ENCODE assay signal across 18 cellular contexts in the genomic region with DNA sequence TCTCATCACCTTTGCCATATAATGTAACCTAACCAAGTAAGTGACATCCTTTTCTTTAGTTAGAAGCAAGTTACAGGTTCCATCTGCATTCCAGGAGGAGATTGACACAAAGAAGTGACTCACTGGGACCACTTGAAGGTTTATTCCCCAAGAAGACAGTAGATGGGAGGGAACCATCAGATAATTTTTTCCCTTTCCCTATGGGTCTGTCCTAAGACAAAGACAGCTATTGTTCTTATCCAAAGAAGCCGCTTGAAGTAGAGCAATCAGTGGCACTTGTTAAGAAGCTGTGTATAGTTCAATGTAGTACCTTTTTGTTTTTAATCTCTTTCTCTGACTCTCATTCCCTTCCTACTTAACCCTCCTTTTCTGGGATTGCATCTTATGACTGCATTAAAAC.
DNase-seq lines count a peak whose midpoint lies in the region; FAIRE-seq and TF ChIP-seq lines count a peak whose summit lies in the region.
"Had no signal": no experiment of that assay in that cellular context is flagged by ENCODE, and none has a peak within 500 bp of the region (broad histone marks: within the 10 kb centered on the region; RNA-seq: fewer than 3 reads in every experiment).

No MANE protein-coding gene starts in this region.

- no peak overlapping the region for H3K4me3 Mint-ChIP-seq in endodermal cell
- H3K4me3 Mint-ChIP-seq: B cell; CD8-positive, alpha-beta T cell; H9 had no signal

- H3K4me1 ChIP-seq in endodermal cell (ENCODE audit: control insufficient read depth, insufficient read depth, low read length) = peaks cover 4% of the 10 kb centered on the region
- H3K4me1 ChIP-seq in mesodermal cell (ENCODE audit: control insufficient read depth, insufficient read depth, low read length, poor library complexity, severe bottlenecking) = peaks cover 5% of the 10 kb centered on the region
- no peaks in the 10 kb centered on the region for H3K4me1 ChIP-seq in small intestine (ENCODE audit: control insufficient read depth in 2 of 2, insufficient read depth in 1 of 2, low read depth in 1 of 2, low read length in 1 of 2)
- H3K4me1 ChIP-seq: BLaER1 treated with 17β-estradiol and CSF1 and Interleukin-3, amounts not matched to agents 10 nM and 100 nM had no signal

- H3K9ac ChIP-seq in endodermal cell (ENCODE audit: extremely low read depth, low read length, poor library complexity, severe bottlenecking) = peak overlapping the region; percentile 43
- H3K9ac ChIP-seq: BLaER1 treated with 17β-estradiol and CSF1 and Interleukin-3, amounts not matched to agents 10 nM and 100 nM had no signal

- TF ChIP-seq CTCF in endodermal cell (conservative IDR thresholded peaks at IDR 0.05) = no peak

- H3K27me3 Mint-ChIP-seq in endodermal cell (ENCODE audit: insufficient read depth) = no peaks in the 10 kb centered on the region

- peak; percentile 74 for DNase-seq in A172 (ENCODE audit: low spot score)
- DNase-seq in H54 (ENCODE audit: insufficient read length, low spot score) = no peak
- DNase-seq in endodermal cell = no peak
- DNase-seq in midbrain (lab: John Stamatoyannopoulos, UW) = no peak
- no peak for DNase-seq in small intestine
- no peak for DNase-seq in NCI-H446 (lab: John Stamatoyannopoulos, UW)
- DNase-seq: 8988T; CD8-positive, alpha-beta T cell; COR-L47; GDM1; GOT3; H9 had no signal

- peaks cover 67% of the 10 kb centered on the region for H3K9me3 ChIP-seq in endodermal cell (ENCODE audit: control insufficient read depth, low read length)
- H3K9me3 ChIP-seq in mesodermal cell (ENCODE audit: control insufficient read depth, low read length) = peaks cover 20% of the 10 kb centered on the region
- no peaks in the 10 kb centered on the region for H3K9me3 ChIP-seq in small intestine (ENCODE audit: control insufficient read depth, low read depth)

- no peaks in the 10 kb centered on the region for H3K36me3 Mint-ChIP-seq in endodermal cell (ENCODE audit: low read depth)

- no peak overlapping the region for H3K27ac Mint-ChIP-seq in endodermal cell
- H3K27ac Mint-ChIP-seq: B cell; CD8-positive, alpha-beta T cell; H9 had no signal

- H3K36me3 ChIP-seq in endodermal cell (ENCODE audit: control insufficient read depth, insufficient read depth, low read length) (no peaks in the 10 kb centered on the region), mesodermal cell (ENCODE audit: control insufficient read depth, insufficient read depth, low read length) (no peaks in the 10 kb centered on the region), small intestine (ENCODE audit: control insufficient read depth in 2 of 2, insufficient read depth in 2 of 2, low read length in 2 of 2) (no peaks in the 10 kb centered on the region)
- H3K36me3 ChIP-seq: BLaER1 treated with 17β-estradiol and CSF1 and Interleukin-3, amounts not matched to agents 10 nM and 100 nM had no signal

- WGBS in endodermal cell (ENCODE audit: insufficient coverage in 1 of 2, insufficient read length in 1 of 2), 2 experiments = 86% methylated on average over 1 of the region's 1 CpG; no CpG with 5 or more reads in 1 of the 2 experiments
- WGBS in mesodermal cell (ENCODE audit: insufficient coverage in 2 of 2), 2 experiments = no CpG with 5 or more reads among the region's 1 CpG
- 52 to 94% (median 75%) methylated on average over 1 of the region's 1 CpG for WGBS in small intestine, 3 donors

- H3K27ac ChIP-seq in endodermal cell (ENCODE audit: low read depth, low read length) (no peak overlapping the region), mesodermal cell (ENCODE audit: low read depth, low read length, severe bottlenecking) (peak overlapping the region; percentile 24), small intestine (ENCODE audit: low read depth in 1 of 2, low read length in 1 of 2) (no peak overlapping the region)
- H3K27ac ChIP-seq: BLaER1 treated with 17β-estradiol and CSF1 and Interleukin-3, amounts not matched to agents 10 nM and 100 nM had no signal

- no peaks in the 10 kb centered on the region for H3K4me1 Mint-ChIP-seq in endodermal cell
- H3K4me1 Mint-ChIP-seq: B cell, H9 had no signal

- H3K27me3 ChIP-seq in endodermal cell (ENCODE audit: control insufficient read depth, insufficient read depth, low read length, poor library complexity, severe bottlenecking) = no peaks in the 10 kb centered on the region
- no peaks in the 10 kb centered on the region for H3K27me3 ChIP-seq in small intestine (ENCODE audit: control insufficient read depth in 2 of 2, insufficient read depth in 2 of 2, low read length in 2 of 2)
- H3K27me3 ChIP-seq: BLaER1 treated with 17β-estradiol and CSF1 and Interleukin-3, amounts not matched to agents 10 nM and 100 nM had no signal

- peak overlapping the region; percentile 62 for H3K4me3 ChIP-seq in endodermal cell (ENCODE audit: low read length)
- H3K4me3 ChIP-seq in mesodermal cell (ENCODE audit: extremely low read depth, insufficient read depth, low read length, poor library complexity, severe bottlenecking) = no peak overlapping the region
- H3K4me3 ChIP-seq in small intestine (ENCODE audit: low read depth in 1 of 2, low read length in 2 of 2) = no peak overlapping the region
- H3K4me3 ChIP-seq: BLaER1 treated with 17β-estradiol and CSF1 and Interleukin-3, amounts not matched to agents 10 nM and 100 nM had no signal

- peaks cover 44% of the 10 kb centered on the region for H3K9me3 Mint-ChIP-seq in endodermal cell

- peak; percentile 6 for FAIRE-seq in H54 (lab: Jason Lieb, UNC)
- FAIRE-seq in small intestine (lab: Jason Lieb, UNC) = no peak
- FAIRE-seq: GM12892, GM18507, HepG2 had no signal

- TF ChIP-seq POLR2A in H54 (IDR thresholded peaks at IDR 0.05; ENCODE audit: low read depth, low read length) = no peak
